8 cellular contexts compared by ENCODE assay signal in genomic region chr10:6580279-6581029, GRCh38. TPM values are rescaled to one million over a fixed set of nuclear protein-coding genes. Genes with fewer than 3 reads are reported as not detected.
DNase-seq lines count a peak whose midpoint lies in the region; ATAC-seq and TF ChIP-seq lines count a peak whose summit lies in the region.

No MANE protein-coding gene starts in this region.

- no peaks in the 10 kb centered on the region for H3K36me3 ChIP-seq in GM06990 (ENCODE audit: control insufficient read depth, insufficient read depth, low read length)
- no peaks in the 10 kb centered on the region for H3K36me3 ChIP-seq in left lung

- intact Hi-C loops in dendritic cell treated with granulocyte-macrophage colony-stimulating factor and Interleukin-4, amounts not matched to agents 40 ng/mL and 50 ng/mL, for 4 days (cut with micrococcal nuclease), result loop anchor here (2.0 to 10.0 kb wide), 3 partner anchors 67 to 136 kb away; no protein-coding TSS in a partner anchor
- intact Hi-C loops in left lung (cut with DNase I), result no loop called here

- H3K27ac ChIP-seq in left lung, result peak overlapping the region; percentile 77 to 79

- POLR2A ChIA-PET in activated CD4-positive, alpha-beta T cell treated with anti-CD3 and anti-CD28 coated beads, Interleukin-2, amount 10 ng/mL, durations not matched to agents 7 days and 5 days (lab: Charles Lee), result no interaction called here

- peaks cover 0 to 30% of the 10 kb centered on the region in 2 donors for H3K4me1 ChIP-seq in left lung

- CTCF ChIA-PET in activated CD4-positive, alpha-beta T cell treated with anti-CD3 and anti-CD28 coated beads, Interleukin-2, amount 10 ng/mL, durations not matched to agents 7 days and 5 days (lab: Charles Lee), result interaction anchor here (0.6 to 2.4 kb wide), 23 partner anchors 9 to 862 kb away, joined by 3 to 10 read pairs (median 4); no protein-coding TSS in a partner anchor

- no peaks in the 10 kb centered on the region for H3K9me3 ChIP-seq in left lung

- H3K9me3 Mint-ChIP-seq in activated CD4-positive, alpha-beta T cell treated with anti-CD3 and anti-CD28 coated beads, Interleukin-2, amount 10 ng/mL, durations not matched to agents 7 days and 5 days, result peaks cover 2% of the 10 kb centered on the region
- H3K9me3 Mint-ChIP-seq in dendritic cell treated with granulocyte-macrophage colony-stimulating factor and Interleukin-4, amounts not matched to agents 40 ng/mL and 50 ng/mL, for 4 days, result no peaks in the 10 kb centered on the region

- H3K4me3 ChIP-seq in GM06990 (replicated peaks; ENCODE audit: low read depth, low read length) (peak overlapping the region; percentile 51), left lung (peak overlapping the region; percentile 57 to 64)

- H3K36me3 Mint-ChIP-seq in activated CD4-positive, alpha-beta T cell treated with anti-CD3 and anti-CD28 coated beads, Interleukin-2, amount 10 ng/mL, durations not matched to agents 7 days and 5 days (ENCODE audit: low read depth), result peaks cover 73% of the 10 kb centered on the region
- H3K36me3 Mint-ChIP-seq in dendritic cell treated with granulocyte-macrophage colony-stimulating factor and Interleukin-4, amounts not matched to agents 40 ng/mL and 50 ng/mL, for 4 days (ENCODE audit: low read depth), result no peaks in the 10 kb centered on the region

- H3K27me3 Mint-ChIP-seq in activated CD4-positive, alpha-beta T cell treated with anti-CD3 and anti-CD28 coated beads, Interleukin-2, amount 10 ng/mL, durations not matched to agents 7 days and 5 days, result no peaks in the 10 kb centered on the region
- H3K27me3 Mint-ChIP-seq in dendritic cell treated with granulocyte-macrophage colony-stimulating factor and Interleukin-4, amounts not matched to agents 40 ng/mL and 50 ng/mL, for 4 days, result peaks cover 40% of the 10 kb centered on the region

- H3K4me1 Mint-ChIP-seq in activated CD4-positive, alpha-beta T cell treated with anti-CD3 and anti-CD28 coated beads, Interleukin-2, amount 10 ng/mL, durations not matched to agents 7 days and 5 days, result peaks cover 61% of the 10 kb centered on the region
- peaks cover 37% of the 10 kb centered on the region for H3K4me1 Mint-ChIP-seq in dendritic cell treated with granulocyte-macrophage colony-stimulating factor and Interleukin-4, amounts not matched to agents 40 ng/mL and 50 ng/mL, for 4 days (ENCODE audit: low read depth)

- DNase-seq in GM06990 (ENCODE audit: extremely low read depth, insufficient read length) (peak; percentile 53), H4 (ENCODE audit: low spot score) (peak; percentile 14), M059J (ENCODE audit: low read depth) (peak; percentile 47), left lung (peak; percentile 79 to 98), NCI-H2107 treated with DMSO at 0.1 percent for 48 hours (lab: John Stamatoyannopoulos, UW; ENCODE audit: unreplicated experiment) (no peak)
- DNase-seq in activated CD4-positive, alpha-beta T cell treated with anti-CD3 and anti-CD28 coated beads, Interleukin-2, amount 10 ng/mL, durations not matched to agents 7 days and 5 days, result peak; percentile 82
- peak; percentile 84 to 90 for DNase-seq in stimulated activated CD4-positive, alpha-beta T cell treated with anti-CD3 and anti-CD28 coated beads, Interleukin-2, amount 100 ng/mL, for 48 hours

- H3K27ac Mint-ChIP-seq in activated CD4-positive, alpha-beta T cell treated with anti-CD3 and anti-CD28 coated beads, Interleukin-2, amount 10 ng/mL, durations not matched to agents 7 days and 5 days, result peak overlapping the region; percentile 97
- H3K27ac Mint-ChIP-seq in dendritic cell treated with granulocyte-macrophage colony-stimulating factor and Interleukin-4, amounts not matched to agents 40 ng/mL and 50 ng/mL, for 4 days, result peak overlapping the region; percentile 63

- no peak for TF ChIP-seq CTCF in GM06990 (IDR thresholded peaks at IDR 0.05; ENCODE audit: insufficient read depth, low read length, poor library complexity, severe bottlenecking)
- peak; percentile 42 to 63 for TF ChIP-seq CTCF in left lung (IDR thresholded peaks at IDR 0.05)

- peak overlapping the region; percentile 92 for H3K4me3 Mint-ChIP-seq in activated CD4-positive, alpha-beta T cell treated with anti-CD3 and anti-CD28 coated beads, Interleukin-2, amount 10 ng/mL, durations not matched to agents 7 days and 5 days
- H3K4me3 Mint-ChIP-seq in dendritic cell treated with granulocyte-macrophage colony-stimulating factor and Interleukin-4, amounts not matched to agents 40 ng/mL and 50 ng/mL, for 4 days, result peak overlapping the region; percentile 78

- H3K27me3 ChIP-seq in GM06990 (replicated peaks; ENCODE audit: control insufficient read depth, insufficient read depth, low read length) (peaks cover 2% of the 10 kb centered on the region), left lung (peaks cover 0 to 34% of the 10 kb centered on the region in 2 donors)

- peak; percentile 96 for ATAC-seq in left lung

RNA-seq across cellular contexts. Expression of gene PRKCQ, which starts 0.4 kb away (rescaled TPM):
- 6.3 and 6.8 TPM in 2 replicates for total RNA-seq in H4 (2014; rRNA removed; shearing (Covaris generic))
- total RNA-seq in M059J (2014; rRNA removed; shearing (Covaris generic)), result 0.10 TPM in 1 of 2 replicates, not detected in the other
- total RNA-seq in activated CD4-positive, alpha-beta T cell treated with anti-CD3 and anti-CD28 coated beads, Interleukin-2, amount 10 ng/mL, durations not matched to agents 7 days and 5 days, result 10 to 100 TPM; 62.6 to 69.5 TPM
- 1 to 10 TPM; 7.0 to 7.3 TPM for total RNA-seq in left lung
